In genomic region chr14:32940066-32940651, GRCh38 we compare ENCODE assay signal across 8 cellular contexts. TPM values are rescaled to one million over a fixed set of nuclear protein-coding genes. Genes with fewer than 3 reads are reported as not detected.
DNase-seq lines count a peak whose midpoint lies in the region; ATAC-seq and TF ChIP-seq lines count a peak whose summit lies in the region.

No MANE protein-coding gene starts in this region.

- TF ChIP-seq CTCF in activated CD8-positive, alpha-beta T cell treated with anti-CD3 and anti-CD28 coated beads for 36 hours (IDR thresholded peaks at IDR 0.05), result no peak

- H3K27me3 Mint-ChIP-seq in activated T-cell treated with anti-CD3 and anti-CD28 coated beads, Interleukin-2, amount 50 U/mL, for 4 hours (ENCODE audit: low read depth), result peaks cover 62% of the 10 kb centered on the region
- peaks cover 45% of the 10 kb centered on the region for H3K27me3 Mint-ChIP-seq in activated CD8-positive, alpha-beta T cell treated with anti-CD3 and anti-CD28 coated beads for 36 hours
- H3K27me3 Mint-ChIP-seq in stimulated activated naive CD8-positive, alpha-beta T cell treated with anti-CD3 and anti-CD28 coated beads, Interleukin-15, amount 100 ng/mL, for 72 hours, result peaks cover 76% of the 10 kb centered on the region

- H3K27me3 ChIP-seq in iPS-15b (ENCODE audit: control insufficient read depth, insufficient read depth, low read length), result peaks cover 64% of the 10 kb centered on the region

- no peak overlapping the region for H3K27ac Mint-ChIP-seq in activated CD8-positive, alpha-beta T cell treated with anti-CD3 and anti-CD28 coated beads for 36 hours
- peak overlapping the region; percentile 1 to 72 for H3K27ac Mint-ChIP-seq in stimulated activated naive CD8-positive, alpha-beta T cell treated with anti-CD3 and anti-CD28 coated beads, Interleukin-15, amount 100 ng/mL, for 72 hours

- no peak for ATAC-seq in activated T-cell treated with anti-CD3 and anti-CD28 coated beads, Interleukin-2, amount 50 U/mL, for 4 hours
- ATAC-seq in activated CD8-positive, alpha-beta T cell treated with anti-CD3 and anti-CD28 coated beads for 36 hours, result no peak
- no peak for ATAC-seq in stimulated activated naive CD8-positive, alpha-beta T cell treated with anti-CD3 and anti-CD28 coated beads, Interleukin-15, amount 100 ng/mL, for 72 hours
- no peak for ATAC-seq in HG03342 (IDR thresholded peaks at IDR 0.05; ENCODE audit: unreplicated experiment)

- intact Hi-C loops in activated CD8-positive, alpha-beta T cell treated with anti-CD3 and anti-CD28 coated beads for 36 hours (cut with micrococcal nuclease), result no loop called here

- H3K9me3 ChIP-seq in iPS-15b (ENCODE audit: control insufficient read depth, insufficient read depth, low read length), result no peaks in the 10 kb centered on the region

- DNase-seq in activated T-cell treated with anti-CD3 and anti-CD28 coated beads, Interleukin-2, amount 50 U/mL, for 4 hours, result no peak
- no peak for DNase-seq in activated T-cell treated with anti-CD3 and anti-CD28 coated beads, Interleukin-2, amount 50 U/mL, for 1 hour
- DNase-seq in activated CD8-positive, alpha-beta T cell treated with anti-CD3 and anti-CD28 coated beads for 36 hours, result no peak
- DNase-seq in stimulated activated naive CD8-positive, alpha-beta T cell treated with anti-CD3 and anti-CD28 coated beads, Interleukin-15, amount 100 ng/mL, for 72 hours, result no peak
- DNase-seq in cortex of kidney (lab: John Stamatoyannopoulos, UW) (no peak), HT-29 (ENCODE audit: low spot score) (no peak)

- H3K9me3 Mint-ChIP-seq in activated T-cell treated with anti-CD3 and anti-CD28 coated beads, Interleukin-2, amount 50 U/mL, for 4 hours, result no peaks in the 10 kb centered on the region
- no peaks in the 10 kb centered on the region for H3K9me3 Mint-ChIP-seq in activated CD8-positive, alpha-beta T cell treated with anti-CD3 and anti-CD28 coated beads for 36 hours
- no peaks in the 10 kb centered on the region for H3K9me3 Mint-ChIP-seq in stimulated activated naive CD8-positive, alpha-beta T cell treated with anti-CD3 and anti-CD28 coated beads, Interleukin-15, amount 100 ng/mL, for 72 hours

- H3K4me3 ChIP-seq in iPS-15b (ENCODE audit: low read depth, low read length), result peak overlapping the region; percentile 45

- POLR2A ChIA-PET in activated CD8-positive, alpha-beta T cell treated with anti-CD3 and anti-CD28 coated beads for 36 hours (lab: Charles Lee), result interaction anchor here (0.5 kb wide), 1 partner anchor 75 kb away, joined by 3 read pairs; no protein-coding TSS in a partner anchor

- peaks cover 6% of the 10 kb centered on the region for H3K4me1 Mint-ChIP-seq in activated T-cell treated with anti-CD3 and anti-CD28 coated beads, Interleukin-2, amount 50 U/mL, for 4 hours (ENCODE audit: low read depth)
- H3K4me1 Mint-ChIP-seq in activated CD8-positive, alpha-beta T cell treated with anti-CD3 and anti-CD28 coated beads for 36 hours (ENCODE audit: low read depth), result peaks cover 6% of the 10 kb centered on the region
- peaks cover 17% of the 10 kb centered on the region for H3K4me1 Mint-ChIP-seq in stimulated activated naive CD8-positive, alpha-beta T cell treated with anti-CD3 and anti-CD28 coated beads, Interleukin-15, amount 100 ng/mL, for 72 hours

- CTCF ChIA-PET in activated CD8-positive, alpha-beta T cell treated with anti-CD3 and anti-CD28 coated beads for 36 hours (lab: Charles Lee), result no interaction called here

- H3K9ac ChIP-seq in iPS-15b (ENCODE audit: low read depth, low read length), result no peak overlapping the region

- no peaks in the 10 kb centered on the region for H3K36me3 ChIP-seq in iPS-15b (ENCODE audit: control insufficient read depth, insufficient read depth, low read length)

- no peaks in the 10 kb centered on the region for H3K36me3 Mint-ChIP-seq in activated T-cell treated with anti-CD3 and anti-CD28 coated beads, Interleukin-2, amount 50 U/mL, for 4 hours (ENCODE audit: insufficient read depth)
- no peaks in the 10 kb centered on the region for H3K36me3 Mint-ChIP-seq in activated CD8-positive, alpha-beta T cell treated with anti-CD3 and anti-CD28 coated beads for 36 hours (ENCODE audit: low read depth)

- H3K4me3 Mint-ChIP-seq in activated T-cell treated with anti-CD3 and anti-CD28 coated beads, Interleukin-2, amount 50 U/mL, for 4 hours, result peak overlapping the region; percentile 78
- peak overlapping the region; percentile 64 for H3K4me3 Mint-ChIP-seq in activated CD8-positive, alpha-beta T cell treated with anti-CD3 and anti-CD28 coated beads for 36 hours
- H3K4me3 Mint-ChIP-seq in stimulated activated naive CD8-positive, alpha-beta T cell treated with anti-CD3 and anti-CD28 coated beads, Interleukin-15, amount 100 ng/mL, for 72 hours, result peak overlapping the region; percentile 86 to 88

- H3K4me1 ChIP-seq in iPS-15b (ENCODE audit: control insufficient read depth, insufficient read depth, low read length), result peaks cover 14% of the 10 kb centered on the region

RNA-seq across cellular contexts. Expression of gene NPAS3, which starts 1.5 kb away (rescaled TPM):
- under 1 TPM in 1 of 3 donors, not detected in 2; 0.26 TPM for total RNA-seq in activated T-cell treated with anti-CD3 and anti-CD28 coated beads, Interleukin-2, amount 50 U/mL, for 4 hours
- not detected for total RNA-seq in activated CD8-positive, alpha-beta T cell treated with anti-CD3 and anti-CD28 coated beads for 36 hours
- not detected in 2 replicates for total RNA-seq in HT-29 (2014; rRNA removed; shearing (Covaris generic))
